Comparison of ENCODE assay signal across 25 cellular contexts in genomic region chr11:31819533-31820437, GRCh38. TPM values are rescaled to one million over a fixed set of nuclear protein-coding genes. Genes with fewer than 3 reads are reported as not detected.
A peak's percentile ranks its signal among the peaks of the same experiment; 100 is the strongest.
DNase-seq lines count a peak whose midpoint lies in the region; ATAC-seq and TF ChIP-seq lines count a peak whose summit lies in the region.
"Had no signal": no experiment of that assay in that cellular context is flagged by ENCODE, and none has a peak within 500 bp of the region (broad histone marks: within the 10 kb centered on the region; RNA-seq: fewer than 3 reads in every experiment).

No MANE protein-coding gene starts in this region.

- H2AFZ ChIP-seq in osteoblast (ENCODE audit: low read length), result no peak overlapping the region

- no peaks in the 10 kb centered on the region for H3K9me3 Mint-ChIP-seq in activated CD4-positive, alpha-beta memory T cell treated with anti-CD3 and anti-CD28 coated beads, Interleukin-2, amount 10 ng/mL, durations not matched to agents 7 days and 5 days
- H3K9me3 Mint-ChIP-seq: stimulated activated naive CD8-positive, alpha-beta T cell treated with anti-CD3 and anti-CD28 coated beads, Interleukin-15, Interleukin-2, amounts not matched to agents 100 ng/mL and 50 ng/mL, for 24 hours had no signal

- H3K9me3 ChIP-seq in iPS DF 6.9 (ENCODE audit: control insufficient read depth, insufficient read depth, low read length), result no peaks in the 10 kb centered on the region
- no peaks in the 10 kb centered on the region for H3K9me3 ChIP-seq in osteoblast (ENCODE audit: low read depth, low read length)
- H3K9me3 ChIP-seq: ascending aorta, upper lobe of right lung had no signal

- peaks cover 77% of the 10 kb centered on the region for H3K27me3 ChIP-seq in iPS DF 6.9 (ENCODE audit: control insufficient read depth, insufficient read depth, low read length)
- H3K27me3 ChIP-seq in osteoblast (ENCODE audit: insufficient read depth, low read length), result peaks cover 100% of the 10 kb centered on the region

- WGBS in iPS DF 6.9 (ENCODE audit: insufficient coverage, insufficient read length), result no CpG with 5 or more reads among the region's 58 CpGs

- H3K27ac Mint-ChIP-seq in activated CD4-positive, alpha-beta memory T cell treated with anti-CD3 and anti-CD28 coated beads, Interleukin-2, amount 10 ng/mL, durations not matched to agents 7 days and 5 days, result no peak overlapping the region
- H3K27ac Mint-ChIP-seq: activated naive CD4-positive, alpha-beta T cell treated with anti-CD3 and anti-CD28 coated beads, Interleukin-2, amount 50 U/mL, for 72 hours; stimulated activated naive CD8-positive, alpha-beta T cell treated with anti-CD3 and anti-CD28 coated beads, Interleukin-15, Interleukin-2, amounts not matched to agents 100 ng/mL and 50 ng/mL, for 24 hours had no signal

- peaks cover 17% of the 10 kb centered on the region for H3K4me1 Mint-ChIP-seq in activated CD4-positive, alpha-beta memory T cell treated with anti-CD3 and anti-CD28 coated beads, Interleukin-2, amount 10 ng/mL, durations not matched to agents 7 days and 5 days

- peaks cover 16% of the 10 kb centered on the region for H3K4me1 ChIP-seq in iPS DF 6.9 (ENCODE audit: control insufficient read depth, insufficient read depth, low read length)
- peaks cover 6% of the 10 kb centered on the region for H3K4me1 ChIP-seq in osteoblast (ENCODE audit: insufficient read depth, low read length)
- H3K4me1 ChIP-seq: foreskin keratinocyte had no signal

- no peak overlapping the region for H3K4me2 ChIP-seq in osteoblast (ENCODE audit: insufficient read depth, low read length)

- no peak overlapping the region for H3K4me3 Mint-ChIP-seq in activated CD4-positive, alpha-beta memory T cell treated with anti-CD3 and anti-CD28 coated beads, Interleukin-2, amount 10 ng/mL, durations not matched to agents 7 days and 5 days
- H3K4me3 Mint-ChIP-seq: stimulated activated naive CD8-positive, alpha-beta T cell treated with anti-CD3 and anti-CD28 coated beads, Interleukin-15, Interleukin-2, amounts not matched to agents 100 ng/mL and 50 ng/mL, for 24 hours had no signal

- DNase-seq in GM10266 (ENCODE audit: extremely low spot score), result peak; percentile 36
- DNase-seq in HuH-7.5 (ENCODE audit: low spot score), result peak; percentile 23
- DNase-seq in iPS DF 6.9 (ENCODE audit: low read depth, low spot score), result no peak
- peak; percentile 88 for DNase-seq in osteoblast (ENCODE audit: insufficient read length, low spot score, missing footprints)
- no peak for DNase-seq in activated CD4-positive, alpha-beta memory T cell treated with anti-CD3 and anti-CD28 coated beads, Interleukin-2, amount 10 ng/mL, durations not matched to agents 7 days and 5 days
- no peak for DNase-seq in islet precursor cell
- DNase-seq: caudate nucleus; foreskin keratinocyte; Kasumi-1; NCI-H1105; NCI-H2029 treated with DMSO at 0.1 percent for 48 hours; NCI-H345; NCI-H82; Right ventricle myocardium superior; stimulated activated CD4-positive, alpha-beta T cell treated with anti-CD3 and anti-CD28 coated beads, Interleukin-4, amount 100 ng/mL, for 24 hours; upper lobe of right lung had no signal

- no peak overlapping the region for H3K27ac ChIP-seq in iPS DF 6.9 (ENCODE audit: low read length)
- H3K27ac ChIP-seq in osteoblast (ENCODE audit: low read depth, low read length), result no peak overlapping the region
- H3K27ac ChIP-seq: ascending aorta, foreskin keratinocyte, spleen, upper lobe of right lung had no signal

- CTCF ChIA-PET in activated CD4-positive, alpha-beta memory T cell treated with anti-CD3 and anti-CD28 coated beads, Interleukin-2, amount 10 ng/mL, durations not matched to agents 7 days and 5 days (lab: Charles Lee), result no interaction called here

- peaks cover 82% of the 10 kb centered on the region for H3K27me3 Mint-ChIP-seq in activated CD4-positive, alpha-beta memory T cell treated with anti-CD3 and anti-CD28 coated beads, Interleukin-2, amount 10 ng/mL, durations not matched to agents 7 days and 5 days

- POLR2A ChIA-PET in activated CD4-positive, alpha-beta memory T cell treated with anti-CD3 and anti-CD28 coated beads, Interleukin-2, amount 10 ng/mL, durations not matched to agents 7 days and 5 days (lab: Charles Lee), result interaction anchor here (0.9 kb wide), 1 partner anchor 13 kb away, joined by 3 read pairs; no protein-coding TSS in a partner anchor

- no peak for ATAC-seq in HG03280 (IDR thresholded peaks at IDR 0.05; ENCODE audit: unreplicated experiment)
- no peak for ATAC-seq in activated CD4-positive, CD25-positive, alpha-beta regulatory T cell treated with anti-CD3 and anti-CD28 coated beads, Interleukin-2, amount 50 U/mL, for 24 hours
- ATAC-seq: activated naive CD4-positive, alpha-beta T cell treated with anti-CD3 and anti-CD28 coated beads, Interleukin-2, amount 50 U/mL, for 72 hours; HCT116; upper lobe of right lung had no signal

- H3K4me3 ChIP-seq in iPS DF 6.9 (ENCODE audit: low read length) (peak overlapping the region; percentile 15; the same call in 1 of the 2 replicates), osteoblast (ENCODE audit: insufficient read depth, low read length) (no peak overlapping the region)
- H3K4me3 ChIP-seq: ascending aorta, dorsolateral prefrontal cortex, spleen, upper lobe of right lung had no signal

- H4K20me1 ChIP-seq in osteoblast (ENCODE audit: insufficient read depth, low read length), result no peaks in the 10 kb centered on the region

- no peak for TF ChIP-seq CTCF in GM10266 (IDR thresholded peaks at IDR 0.05; ENCODE audit: control insufficient read depth, insufficient read depth, low read depth, missing control alignments)
- no peak for TF ChIP-seq CTCF in osteoblast (IDR thresholded peaks at IDR 0.05; ENCODE audit: extremely low read depth, low read depth, low read length)

- H3K36me3 ChIP-seq in iPS DF 6.9 (ENCODE audit: control insufficient read depth, insufficient read depth, low read length), result no peaks in the 10 kb centered on the region
- H3K36me3 ChIP-seq in osteoblast (ENCODE audit: insufficient read depth, low read length), result no peaks in the 10 kb centered on the region
- H3K36me3 ChIP-seq: ascending aorta, spleen, upper lobe of right lung had no signal

- H3K36me3 Mint-ChIP-seq in activated CD4-positive, alpha-beta memory T cell treated with anti-CD3 and anti-CD28 coated beads, Interleukin-2, amount 10 ng/mL, durations not matched to agents 7 days and 5 days (ENCODE audit: low read depth), result peaks cover 11% of the 10 kb centered on the region

- no peaks in the 10 kb centered on the region for H3K79me2 ChIP-seq in osteoblast (ENCODE audit: insufficient read depth, low read length)

RNA-seq across cellular contexts. Expression of gene PAX6, which starts 8.7 kb away (rescaled TPM):
- under 0.01 and 0.36 TPM in 2 replicates for total RNA-seq in osteoblast
- not detected for total RNA-seq in activated CD4-positive, alpha-beta memory T cell treated with anti-CD3 and anti-CD28 coated beads, Interleukin-2, amount 10 ng/mL, durations not matched to agents 7 days and 5 days
- total RNA-seq: ascending aorta, foreskin keratinocyte, lung microvascular endothelial cell, Right ventricle myocardium superior, spleen, upper lobe of right lung had no signal

Comparison
In these comparisons a context has a peak if more than half of its experiments do, and no peak if none do; other contexts are left out.
1. DNase-seq: peak in GM10266 (single experiment), HuH-7.5 (single experiment) and osteoblast (single experiment); none in iPS DF 6.9 (single experiment), activated CD4-positive, alpha-beta memory T cell treated with anti-CD3 and anti-CD28 coated beads, Interleukin-2, amount 10 ng/mL, durations not matched to agents 7 days and 5 days (single experiment) and islet precursor cell (single experiment).